In the genomic region with DNA sequence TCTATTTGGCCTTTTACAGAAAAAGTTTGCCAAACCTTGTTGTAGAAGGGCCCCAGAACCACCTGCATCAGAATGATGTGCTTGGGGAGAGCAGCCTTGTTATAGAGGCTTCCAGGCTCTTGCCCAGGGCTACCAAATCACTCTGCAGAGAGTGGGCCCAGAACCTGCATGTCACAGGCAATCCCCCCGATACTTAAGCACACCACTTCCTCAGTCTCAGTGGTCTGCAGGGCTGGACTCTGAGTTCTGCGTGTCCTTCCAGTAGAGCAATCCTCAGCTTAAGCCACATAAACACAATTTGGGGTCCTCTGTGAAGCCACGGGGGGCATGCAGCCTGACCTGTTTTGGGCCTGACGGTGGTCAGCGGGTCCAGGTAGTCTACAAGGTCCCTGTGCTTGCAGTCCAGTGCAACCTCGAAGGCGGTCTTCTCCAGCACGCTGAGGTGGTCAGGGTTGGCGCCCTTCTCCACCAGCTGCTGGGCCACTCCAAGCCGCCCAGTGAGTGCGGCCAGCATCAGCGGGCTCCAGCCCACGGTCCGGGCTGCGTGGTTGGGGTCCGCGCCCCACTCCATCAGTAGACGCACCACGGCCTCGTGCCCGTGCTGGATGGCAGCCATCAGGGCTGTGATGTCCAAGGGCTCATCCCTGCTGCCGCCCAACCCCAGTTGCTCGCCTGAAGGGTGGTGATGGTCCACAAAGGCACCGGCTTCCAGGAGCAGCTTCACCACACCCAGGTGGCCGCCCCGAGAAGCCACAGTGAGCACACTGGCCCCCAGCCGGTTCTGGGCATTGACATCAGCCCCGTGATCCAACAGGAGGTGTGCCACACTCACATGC, we compare ENCODE assay signal across 1 cellular context.
TF ChIP-seq lines count a peak whose summit lies in the region.

No MANE protein-coding gene starts in this region.

TF ChIP-seq in H1, 55 proteins besides CTCF, POLR2A, EP300 and RAD21:
- TF ChIP-seq TAF7 (optimal IDR thresholded peaks at IDR 0.05; ENCODE audit: borderline replicate concordance, low read depth, low read length), result no peak
- TF ChIP-seq EZH2 (IDR thresholded peaks at IDR 0.05; ENCODE audit: low read depth, low read length, severe bottlenecking), result no peak
- no peak for TF ChIP-seq SP2 (IDR thresholded peaks at IDR 0.05; ENCODE audit: low read length)
- TF ChIP-seq KDM5A (IDR thresholded peaks at IDR 0.05; ENCODE audit: low read length), result no peak
- TF ChIP-seq GABPA (IDR thresholded peaks at IDR 0.05; ENCODE audit: borderline replicate concordance, insufficient read depth, low read length), result no peak
- TF ChIP-seq ASH2L (IDR thresholded peaks at IDR 0.05; ENCODE audit: low read length), result no peak
- no peak for TF ChIP-seq YY1 (IDR thresholded peaks at IDR 0.05; ENCODE audit: low read depth, low read length)
- TF ChIP-seq, protein P1, sequence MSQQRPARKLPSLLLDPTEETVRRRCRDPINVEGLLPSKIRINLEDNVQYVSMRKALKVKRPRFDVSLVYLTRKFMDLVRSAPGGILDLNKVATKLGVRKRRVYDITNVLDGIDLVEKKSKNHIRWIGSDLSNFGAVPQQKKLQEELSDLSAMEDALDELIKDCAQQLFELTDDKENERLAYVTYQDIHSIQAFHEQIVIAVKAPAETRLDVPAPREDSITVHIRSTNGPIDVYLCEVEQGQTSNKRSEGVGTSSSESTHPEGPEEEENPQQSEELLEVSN (IDR thresholded peaks at IDR 0.05), result no peak
- no peak for TF ChIP-seq POLR2AphosphoS5 (IDR thresholded peaks at IDR 0.05; ENCODE audit: low read depth, low read length)
- TF ChIP-seq SP1 (IDR thresholded peaks at IDR 0.05; ENCODE audit: low read depth, low read length), result no peak
- no peak for TF ChIP-seq CHD7 (IDR thresholded peaks at IDR 0.05; ENCODE audit: insufficient replicate concordance, low read length)
- TF ChIP-seq SIX5 (IDR thresholded peaks at IDR 0.05; ENCODE audit: low read depth, low read length), result no peak
- TF ChIP-seq JUND (IDR thresholded peaks at IDR 0.05; ENCODE audit: low read length), result no peak
- TF ChIP-seq USF2 (IDR thresholded peaks at IDR 0.05; ENCODE audit: low read length), result no peak
- TF ChIP-seq SRF (IDR thresholded peaks at IDR 0.05; ENCODE audit: low read depth, low read length), result no peak
- TF ChIP-seq RNF2 (IDR thresholded peaks at IDR 0.05; ENCODE audit: borderline replicate concordance, low read depth, low read length, missing control alignments, poor library complexity, severe bottlenecking), result no peak
- TF ChIP-seq RXRA (IDR thresholded peaks at IDR 0.05; ENCODE audit: insufficient read depth, low read depth, low read length), result no peak
- no peak for TF ChIP-seq CTBP2 (IDR thresholded peaks at IDR 0.05; ENCODE audit: borderline replicate concordance, insufficient read depth, insufficient read length, low read length)
